ENCODE assay signal across 10 cellular contexts in the genomic region with DNA sequence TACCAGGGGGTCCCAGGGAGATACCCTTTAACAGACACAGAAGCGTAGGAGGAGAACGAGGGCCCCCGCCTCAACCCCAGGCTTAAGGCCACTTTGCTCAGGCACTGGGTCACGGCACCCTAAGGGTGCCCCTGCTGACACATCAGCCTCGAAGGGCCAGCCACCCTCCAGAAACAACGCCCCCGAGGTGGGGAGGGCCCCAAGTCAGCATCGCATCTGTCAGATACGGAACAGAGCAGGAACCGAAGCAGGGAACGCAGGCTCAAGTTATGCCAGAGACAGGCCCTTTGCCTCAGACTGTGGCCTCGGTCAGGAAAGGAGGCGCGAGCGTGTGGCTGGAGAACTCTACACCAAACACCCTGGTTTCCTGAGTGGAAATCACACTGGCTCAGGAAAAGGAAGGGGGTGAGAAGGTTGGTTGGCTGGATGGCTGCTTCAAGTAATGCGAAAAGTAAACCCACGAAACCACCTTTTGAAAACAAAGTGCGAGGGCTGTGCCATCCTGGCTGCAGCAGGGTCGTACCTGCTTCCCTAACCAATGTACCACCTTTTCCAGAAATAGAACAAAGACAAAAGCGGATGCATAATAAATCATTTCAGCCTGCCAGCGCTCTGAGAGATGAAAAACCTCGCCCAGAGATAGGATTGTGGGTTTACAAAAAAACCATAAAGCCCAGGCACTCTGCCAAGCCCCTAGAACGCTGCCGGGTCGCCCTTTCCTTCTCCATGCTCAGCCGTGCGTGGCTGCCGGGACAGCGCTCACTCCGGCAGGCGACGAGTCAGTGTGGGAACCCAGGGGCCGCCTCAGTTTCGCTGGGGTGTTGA. TPM values are rescaled to one million over a fixed set of nuclear protein-coding genes. Genes with fewer than 3 reads are reported as not detected.
DNase-seq lines count a peak whose midpoint lies in the region; ATAC-seq and TF ChIP-seq lines count a peak whose summit lies in the region.
"Had no signal": no experiment of that assay in that cellular context is flagged by ENCODE, and none has a peak within 500 bp of the region (broad histone marks: within the 10 kb centered on the region; RNA-seq: fewer than 3 reads in every experiment).

No MANE protein-coding gene starts in this region.

- peak overlapping the region in 2 of 3 donors; percentile 31 to 70 for H3K4me3 Mint-ChIP-seq in T-cell

- peaks cover 5 to 9% (median 6%) of the 10 kb centered on the region in 3 donors for H3K9me3 Mint-ChIP-seq in T-cell

- WGBS in esophagus squamous epithelium, 2 donors, result 29 to 40% methylated on average over 11 to 28 of the region's 34 CpGs

- ATAC-seq in T-cell (replicated peaks in 1 of 4), result peak; percentile 29 to 64 (median 38)

- peaks cover 3% of the 10 kb centered on the region for H3K36me3 Mint-ChIP-seq in T-cell

- H3K36me3 ChIP-seq in esophagus squamous epithelium, result peaks cover 0 to 37% (median 0%) of the 10 kb centered on the region in 3 donors

- TF ChIP-seq POLR2A in esophagus squamous epithelium (IDR thresholded peaks at IDR 0.05), result no peak

- H3K27ac Mint-ChIP-seq in T-cell, result peak overlapping the region in 1 of 2 donors; percentile 66

- POLR2A ChIA-PET in T-cell (lab: Charles Lee), result no interaction called here

- peaks cover 0 to 8% (median 0%) of the 10 kb centered on the region in 4 donors for H3K27me3 ChIP-seq in esophagus squamous epithelium

- peak overlapping the region in 3 of 4 donors; percentile 29 to 31 (median 30) for H3K4me3 ChIP-seq in esophagus squamous epithelium

- H3K27ac ChIP-seq in esophagus squamous epithelium, result peak overlapping the region; percentile 86 to 90 (median 87)

- H3K4me1 ChIP-seq in esophagus squamous epithelium, result peaks cover 19 to 78% (median 33%) of the 10 kb centered on the region in 3 donors

- TF ChIP-seq CTCF in esophagus squamous epithelium (IDR thresholded peaks at IDR 0.05), result no peak

- peak; percentile 20 for DNase-seq in stimulated activated CD4-positive, alpha-beta T cell treated with anti-CD3 and anti-CD28 coated beads, Interleukin-15, amount 100 ng/mL, for 24 hours
- no peak for DNase-seq in stimulated activated CD4-positive, alpha-beta T cell treated with anti-CD3 and anti-CD28 coated beads, Interleukin-2, amount 100 ng/mL, for 48 hours
- DNase-seq in T-cell (peak in 22 of 34 experiments; percentile 8 to 54 (median 24)), esophagus squamous epithelium (lab: John Stamatoyannopoulos, UW) (no peak), ureter (ENCODE audit: low spot score) (peak; percentile 79), HuH-7.5 (ENCODE audit: low spot score) (no peak), EL (no peak), HUDEP-2 (lab: John Stamatoyannopoulos, UW; ENCODE audit: unreplicated experiment in 76 of 76) (no peak)
- DNase-seq: NCI-H187, T-helper 1 cell had no signal

- H3K9me3 ChIP-seq in esophagus squamous epithelium, result peaks cover 0 to 10% (median 8%) of the 10 kb centered on the region in 3 donors

- CTCF ChIA-PET in T-cell (lab: Charles Lee), result no interaction called here

- intact Hi-C loops in esophagus squamous epithelium (cut with DNase I), result no loop called here

- peaks cover 9 to 15% of the 10 kb centered on the region in 2 donors for H3K27me3 Mint-ChIP-seq in T-cell

- peaks cover 35 to 49% (median 46%) of the 10 kb centered on the region in 3 donors for H3K4me1 Mint-ChIP-seq in T-cell

RNA-seq across cellular contexts. Expression of a gene that starts 38.5 kb away (rescaled TPM):
- total RNA-seq in T-cell (10 to 100 TPM; 62.8 to 92.1 (median 77.5) TPM), esophagus squamous epithelium (10 to 100 TPM; 17.7 to 43.1 (median 32.5) TPM), ureter (61.4 TPM)

Comparison
In these comparisons a context has a peak if more than half of its experiments do, and no peak if none do; other contexts are left out.
1. DNase-seq: peak in stimulated activated CD4-positive, alpha-beta T cell treated with anti-CD3 and anti-CD28 coated beads, Interleukin-15, amount 100 ng/mL, for 24 hours (single experiment), T-cell (22 of 34) and ureter (single experiment); none in stimulated activated CD4-positive, alpha-beta T cell treated with anti-CD3 and anti-CD28 coated beads, Interleukin-2, amount 100 ng/mL, for 48 hours (0 of 2), esophagus squamous epithelium (single experiment), HuH-7.5 (single experiment), EL (single experiment) and HUDEP-2 (0 of 76).